8 cellular contexts compared by ENCODE assay signal in genomic region chr6:157984686-157985225, GRCh38. TPM values are rescaled to one million over a fixed set of nuclear protein-coding genes. Genes with fewer than 3 reads are reported as not detected.
A peak's percentile ranks its signal among the peaks of the same experiment; 100 is the strongest.
DNase-seq lines count a peak whose midpoint lies in the region; ATAC-seq and TF ChIP-seq lines count a peak whose summit lies in the region.

No MANE protein-coding gene starts in this region.

- intact Hi-C loops in esophagus squamous epithelium (cut with DNase I) = loop anchor here (5.0 kb wide), 1 partner anchor 88 kb away; no protein-coding TSS in a partner anchor

- no peaks in the 10 kb centered on the region for H3K9me3 ChIP-seq in T-helper 17 cell (ENCODE audit: control insufficient read depth, low read length, poor library complexity, severe bottlenecking)
- H3K9me3 ChIP-seq in esophagus squamous epithelium = no peaks in the 10 kb centered on the region

- CTCF ChIA-PET in activated CD4-positive, alpha-beta T cell treated with anti-CD3 and anti-CD28 coated beads, Interleukin-2, amount 10 ng/mL, durations not matched to agents 7 days and 5 days (lab: Charles Lee) = interaction anchor here (0.8 to 1.3 kb wide), 4 partner anchors 10 to 37 kb away, joined by 3 to 7 read pairs (median 4); no protein-coding TSS in a partner anchor

- ATAC-seq in T-helper 17 cell (no peak), HG02852 (IDR thresholded peaks at IDR 0.05; ENCODE audit: unreplicated experiment) (no peak)

- peaks cover 5% of the 10 kb centered on the region for H3K27me3 Mint-ChIP-seq in activated CD4-positive, alpha-beta T cell treated with anti-CD3 and anti-CD28 coated beads, Interleukin-2, amount 10 ng/mL, durations not matched to agents 7 days and 5 days
- H3K27me3 Mint-ChIP-seq in T-helper 17 cell = no peaks in the 10 kb centered on the region
- peaks cover 9% of the 10 kb centered on the region for H3K27me3 Mint-ChIP-seq in stimulated activated naive CD8-positive, alpha-beta T cell treated with anti-CD3 and anti-CD28 coated beads, Interleukin-15, Interleukin-2, amounts not matched to agents 100 ng/mL and 50 ng/mL, for 24 hours

- peak overlapping the region in 3 of 4 donors; percentile 51 to 60 (median 54) for H3K27ac ChIP-seq in esophagus squamous epithelium

- no peak for DNase-seq in activated CD4-positive, alpha-beta T cell treated with anti-CD3 and anti-CD28 coated beads, Interleukin-2, amount 10 ng/mL, durations not matched to agents 7 days and 5 days
- no peak for DNase-seq in activated CD4-positive, alpha-beta T cell treated with anti-CD3 and anti-CD28 coated beads, Interleukin-2, amount 50 U/mL, for 1 hour
- DNase-seq in T-helper 17 cell = no peak
- DNase-seq in esophagus squamous epithelium (lab: John Stamatoyannopoulos, UW) = no peak
- no peak for DNase-seq in dermis blood vessel endothelial cell
- DNase-seq in globus pallidus (ENCODE audit: low spot score) = no peak

- TF ChIP-seq CTCF in esophagus squamous epithelium (IDR thresholded peaks at IDR 0.05) = no peak

- POLR2A ChIA-PET in activated CD4-positive, alpha-beta T cell treated with anti-CD3 and anti-CD28 coated beads, Interleukin-2, amount 10 ng/mL, durations not matched to agents 7 days and 5 days (lab: Charles Lee) = no interaction called here

- H3K36me3 ChIP-seq in esophagus squamous epithelium = no peaks in the 10 kb centered on the region

- peaks cover 10% of the 10 kb centered on the region for H3K36me3 Mint-ChIP-seq in activated CD4-positive, alpha-beta T cell treated with anti-CD3 and anti-CD28 coated beads, Interleukin-2, amount 10 ng/mL, durations not matched to agents 7 days and 5 days (ENCODE audit: low read depth)
- no peaks in the 10 kb centered on the region for H3K36me3 Mint-ChIP-seq in T-helper 17 cell (ENCODE audit: low read depth)
- no peaks in the 10 kb centered on the region for H3K36me3 Mint-ChIP-seq in stimulated activated naive CD8-positive, alpha-beta T cell treated with anti-CD3 and anti-CD28 coated beads, Interleukin-15, Interleukin-2, amounts not matched to agents 100 ng/mL and 50 ng/mL, for 24 hours (ENCODE audit: low read depth)

- H3K27ac Mint-ChIP-seq in activated CD4-positive, alpha-beta T cell treated with anti-CD3 and anti-CD28 coated beads, Interleukin-2, amount 10 ng/mL, durations not matched to agents 7 days and 5 days = no peak overlapping the region
- peak overlapping the region; percentile 92 for H3K27ac Mint-ChIP-seq in T-helper 17 cell
- peak overlapping the region; percentile 52 for H3K27ac Mint-ChIP-seq in stimulated activated naive CD8-positive, alpha-beta T cell treated with anti-CD3 and anti-CD28 coated beads, Interleukin-15, Interleukin-2, amounts not matched to agents 100 ng/mL and 50 ng/mL, for 24 hours

- no peak for TF ChIP-seq POLR2A in esophagus squamous epithelium (IDR thresholded peaks at IDR 0.05)

- H3K4me3 Mint-ChIP-seq in activated CD4-positive, alpha-beta T cell treated with anti-CD3 and anti-CD28 coated beads, Interleukin-2, amount 10 ng/mL, durations not matched to agents 7 days and 5 days = peak overlapping the region; percentile 49
- H3K4me3 Mint-ChIP-seq in T-helper 17 cell = peak overlapping the region; percentile 59
- peak overlapping the region; percentile 85 for H3K4me3 Mint-ChIP-seq in stimulated activated naive CD8-positive, alpha-beta T cell treated with anti-CD3 and anti-CD28 coated beads, Interleukin-15, Interleukin-2, amounts not matched to agents 100 ng/mL and 50 ng/mL, for 24 hours

- no peaks in the 10 kb centered on the region for H3K9me3 Mint-ChIP-seq in activated CD4-positive, alpha-beta T cell treated with anti-CD3 and anti-CD28 coated beads, Interleukin-2, amount 10 ng/mL, durations not matched to agents 7 days and 5 days
- H3K9me3 Mint-ChIP-seq in stimulated activated naive CD8-positive, alpha-beta T cell treated with anti-CD3 and anti-CD28 coated beads, Interleukin-15, Interleukin-2, amounts not matched to agents 100 ng/mL and 50 ng/mL, for 24 hours = no peaks in the 10 kb centered on the region

- H3K4me1 Mint-ChIP-seq in activated CD4-positive, alpha-beta T cell treated with anti-CD3 and anti-CD28 coated beads, Interleukin-2, amount 10 ng/mL, durations not matched to agents 7 days and 5 days = peaks cover 61% of the 10 kb centered on the region
- peaks cover 32% of the 10 kb centered on the region for H3K4me1 Mint-ChIP-seq in T-helper 17 cell
- H3K4me1 Mint-ChIP-seq in stimulated activated naive CD8-positive, alpha-beta T cell treated with anti-CD3 and anti-CD28 coated beads, Interleukin-15, Interleukin-2, amounts not matched to agents 100 ng/mL and 50 ng/mL, for 24 hours (ENCODE audit: low read depth) = peaks cover 67% of the 10 kb centered on the region

- no peak overlapping the region for H3K4me3 ChIP-seq in esophagus squamous epithelium

- peaks cover 0 to 6% (median 0%) of the 10 kb centered on the region in 4 donors for H3K27me3 ChIP-seq in esophagus squamous epithelium

- H3K4me1 ChIP-seq in esophagus squamous epithelium = peaks cover 23 to 75% (median 38%) of the 10 kb centered on the region in 3 donors

- 60 to 61% methylated on average over 11 to 14 of the region's 14 CpGs for WGBS in esophagus squamous epithelium, 2 donors

RNA-seq across cellular contexts. Expression of gene SYNJ2, which starts 3.1 kb away (rescaled TPM):
- total RNA-seq in activated CD4-positive, alpha-beta T cell treated with anti-CD3 and anti-CD28 coated beads, Interleukin-2, amount 10 ng/mL, durations not matched to agents 7 days and 5 days = 10 to 100 TPM; 35.8 to 39.0 TPM
- 10 to 100 TPM; 43.6 to 45.0 TPM for total RNA-seq in T-helper 17 cell
- 10 to 100 TPM in 2 of 4 donors, 1 to 10 TPM in 2; 6.6 to 15.6 (median 9.8) TPM for total RNA-seq in esophagus squamous epithelium
- total RNA-seq in dermis blood vessel endothelial cell = 29.6 and 34.7 TPM in 2 replicates
